In the genomic region with DNA sequence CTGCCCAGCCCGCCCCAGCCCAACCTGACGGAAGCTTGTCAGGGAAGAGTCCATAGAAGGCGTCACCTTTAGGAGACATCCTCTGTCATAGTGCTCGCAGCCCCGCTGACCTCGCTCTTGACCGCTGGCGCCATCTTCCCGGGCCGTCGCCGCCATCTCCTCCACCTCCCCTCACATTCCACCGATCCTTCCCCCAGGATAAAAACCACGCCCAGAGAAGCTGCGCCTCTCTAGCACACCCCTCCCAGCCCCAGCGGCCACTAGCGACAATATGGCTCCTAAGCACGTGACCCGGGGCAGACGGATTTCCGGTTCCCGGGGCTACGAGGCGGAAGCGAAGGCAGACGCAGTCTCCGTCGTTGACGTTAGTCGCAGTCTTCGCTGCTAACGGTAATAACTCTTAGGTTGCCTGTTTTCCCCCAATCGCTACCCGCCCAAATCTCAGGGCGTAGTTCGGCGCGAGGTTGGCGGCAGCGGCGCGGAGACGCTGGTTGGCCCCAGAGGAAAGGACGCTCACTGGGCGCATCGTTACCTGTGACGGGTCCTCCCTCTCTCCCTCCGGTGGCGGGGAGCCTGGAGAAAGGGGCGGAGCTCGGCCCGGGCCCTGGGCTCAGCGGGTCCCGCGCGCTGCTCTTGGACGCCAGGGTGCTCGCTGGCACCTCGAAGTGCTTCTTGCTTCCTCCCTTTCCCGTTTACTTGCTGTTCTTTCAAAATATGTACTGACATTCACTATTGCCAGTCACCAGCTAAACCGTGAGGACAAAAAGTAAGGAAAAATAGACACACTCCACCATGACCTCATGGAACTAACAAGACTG, we compare ENCODE assay signal across 1 cellular context.
TF ChIP-seq lines count a peak whose summit lies in the region.

A gene (minus strand): TSS at position 273 of the 818 bp plus-strand sequence. CDS start 117 bp downstream, at position 156.
A gene with protein sequence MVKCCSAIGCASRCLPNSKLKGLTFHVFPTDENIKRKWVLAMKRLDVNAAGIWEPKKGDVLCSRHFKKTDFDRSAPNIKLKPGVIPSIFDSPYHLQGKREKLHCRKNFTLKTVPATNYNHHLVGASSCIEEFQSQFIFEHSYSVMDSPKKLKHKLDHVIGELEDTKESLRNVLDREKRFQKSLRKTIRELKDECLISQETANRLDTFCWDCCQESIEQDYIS (plus strand): TSS at position 343 of the 818 bp plus-strand sequence. CDS start 980 bp downstream, outside the sequence.

TF ChIP-seq in K562, 482 proteins besides CTCF, POLR2A, EP300 and RAD21 (continued from another document and continues in another):
- TF ChIP-seq, protein P1, sequence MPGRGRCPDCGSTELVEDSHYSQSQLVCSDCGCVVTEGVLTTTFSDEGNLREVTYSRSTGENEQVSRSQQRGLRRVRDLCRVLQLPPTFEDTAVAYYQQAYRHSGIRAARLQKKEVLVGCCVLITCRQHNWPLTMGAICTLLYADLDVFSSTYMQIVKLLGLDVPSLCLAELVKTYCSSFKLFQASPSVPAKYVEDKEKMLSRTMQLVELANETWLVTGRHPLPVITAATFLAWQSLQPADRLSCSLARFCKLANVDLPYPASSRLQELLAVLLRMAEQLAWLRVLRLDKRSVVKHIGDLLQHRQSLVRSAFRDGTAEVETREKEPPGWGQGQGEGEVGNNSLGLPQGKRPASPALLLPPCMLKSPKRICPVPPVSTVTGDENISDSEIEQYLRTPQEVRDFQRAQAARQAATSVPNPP (IDR thresholded peaks at IDR 0.05; ENCODE audit: borderline replicate concordance, insufficient read depth, insufficient read length) = no peak
- TF ChIP-seq TAF15 (IDR thresholded peaks at IDR 0.05; ENCODE audit: low read depth, low read length) (0 out of 2 replicates have a peak, but pooled peaks have one; percentile 49), ZNF24 (IDR thresholded peaks at IDR 0.05) (peak; percentile 87), ZNF143 (CRISPR knock-in tag; IDR thresholded peaks at IDR 0.05) (no peak; the same call in 1 of the 2 replicates), ZNF707 (CRISPR knock-in tag; conservative IDR thresholded peaks at IDR 0.05) (no peak), ZNF780A (CRISPR knock-in tag; IDR thresholded peaks at IDR 0.05) (no peak), ZNF175 (CRISPR knock-in tag; IDR thresholded peaks at IDR 0.05; ENCODE audit: low read depth) (0 out of 2 replicates have a peak, but pooled peaks have one; percentile 14), RBM17 (IDR thresholded peaks at IDR 0.05; ENCODE audit: borderline replicate concordance, low read depth, low read length) (no peak), TAF9B (IDR thresholded peaks at IDR 0.05; ENCODE audit: partially characterized antibody) (peak; percentile 89), ZNF785 (CRISPR knock-in tag; IDR thresholded peaks at IDR 0.05) (no peak), POLR2H (tag; IDR thresholded peaks at IDR 0.05; ENCODE audit: low read depth) (peak; percentile 86), HDAC8 (tag; IDR thresholded peaks at IDR 0.05) (no peak), ARID1B (IDR thresholded peaks at IDR 0.05) (0 out of 2 replicates have a peak, but pooled peaks have one; percentile 30), BDP1 (IDR thresholded peaks at IDR 0.05; ENCODE audit: insufficient read depth, insufficient read length) (no peak), FOXP1 (CRISPR knock-in tag; IDR thresholded peaks at IDR 0.05) (peak; percentile 32; the same call in 1 of the 2 replicates), ZNF384 (IDR thresholded peaks at IDR 0.05; ENCODE audit: low read depth, low read length) (no peak), ZNF644 (tag; IDR thresholded peaks at IDR 0.05; ENCODE audit: low read depth) (no peak), CBX5 (IDR thresholded peaks at IDR 0.05; ENCODE audit: borderline replicate concordance, low read depth) (no peak), ZNF699 (CRISPR knock-in tag; IDR thresholded peaks at IDR 0.05; ENCODE audit: insufficient replicate concordance) (no peak), ZFP36 (IDR thresholded peaks at IDR 0.05; ENCODE audit: low read depth, low read length, partially characterized antibody) (no peak), PRMT5 (CRISPR knock-in tag; IDR thresholded peaks at IDR 0.05) (no peak), E2F3 (CRISPR knock-in tag; IDR thresholded peaks at IDR 0.05) (no peak), ELF1 (tag; IDR thresholded peaks at IDR 0.05) (peak; percentile 96), CCNT2 (IDR thresholded peaks at IDR 0.05; ENCODE audit: borderline replicate concordance, extremely low read depth, insufficient read length, low read depth, low read length) (peak; percentile 53), FOS (IDR thresholded peaks at IDR 0.05; ENCODE audit: extremely low read depth, insufficient read length) (no peak), HLTF (IDR thresholded peaks at IDR 0.05) (0 out of 2 replicates have a peak, but pooled peaks have one; percentile 48), LEF1 (IDR thresholded peaks at IDR 0.05) (peak; percentile 20; the same call in 1 of the 2 replicates), MAFG (tag; conservative IDR thresholded peaks at IDR 0.05) (no peak), TGIF2 (CRISPR knock-in tag; IDR thresholded peaks at IDR 0.05) (no peak), ZBED1 (IDR thresholded peaks at IDR 0.05) (no peak), RBM39 (optimal IDR thresholded peaks at IDR 0.05; ENCODE audit: low read depth, low read length) (peak; percentile 64), CBFA2T2 (conservative IDR thresholded peaks at IDR 0.05) (peak; percentile 83), SP1 (CRISPR knock-in tag; IDR thresholded peaks at IDR 0.05) (peak; percentile 88), CBFA2T3 (IDR thresholded peaks at IDR 0.05) (no peak)
- TF ChIP-seq, protein P2, sequence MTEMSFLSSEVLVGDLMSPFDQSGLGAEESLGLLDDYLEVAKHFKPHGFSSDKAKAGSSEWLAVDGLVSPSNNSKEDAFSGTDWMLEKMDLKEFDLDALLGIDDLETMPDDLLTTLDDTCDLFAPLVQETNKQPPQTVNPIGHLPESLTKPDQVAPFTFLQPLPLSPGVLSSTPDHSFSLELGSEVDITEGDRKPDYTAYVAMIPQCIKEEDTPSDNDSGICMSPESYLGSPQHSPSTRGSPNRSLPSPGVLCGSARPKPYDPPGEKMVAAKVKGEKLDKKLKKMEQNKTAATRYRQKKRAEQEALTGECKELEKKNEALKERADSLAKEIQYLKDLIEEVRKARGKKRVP (CRISPR knock-in tag; IDR thresholded peaks at IDR 0.05) = no peak
- TF ChIP-seq, protein P3, sequence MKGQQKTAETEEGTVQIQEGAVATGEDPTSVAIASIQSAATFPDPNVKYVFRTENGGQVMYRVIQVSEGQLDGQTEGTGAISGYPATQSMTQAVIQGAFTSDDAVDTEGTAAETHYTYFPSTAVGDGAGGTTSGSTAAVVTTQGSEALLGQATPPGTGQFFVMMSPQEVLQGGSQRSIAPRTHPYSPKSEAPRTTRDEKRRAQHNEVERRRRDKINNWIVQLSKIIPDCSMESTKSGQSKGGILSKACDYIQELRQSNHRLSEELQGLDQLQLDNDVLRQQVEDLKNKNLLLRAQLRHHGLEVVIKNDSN (CRISPR knock-in tag; IDR thresholded peaks at IDR 0.05) = peak; percentile 99
- TF ChIP-seq, protein P4, sequence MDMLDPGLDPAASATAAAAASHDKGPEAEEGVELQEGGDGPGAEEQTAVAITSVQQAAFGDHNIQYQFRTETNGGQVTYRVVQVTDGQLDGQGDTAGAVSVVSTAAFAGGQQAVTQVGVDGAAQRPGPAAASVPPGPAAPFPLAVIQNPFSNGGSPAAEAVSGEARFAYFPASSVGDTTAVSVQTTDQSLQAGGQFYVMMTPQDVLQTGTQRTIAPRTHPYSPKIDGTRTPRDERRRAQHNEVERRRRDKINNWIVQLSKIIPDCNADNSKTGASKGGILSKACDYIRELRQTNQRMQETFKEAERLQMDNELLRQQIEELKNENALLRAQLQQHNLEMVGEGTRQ (CRISPR knock-in tag; IDR thresholded peaks at IDR 0.05) = peak; percentile 98
- TF ChIP-seq, protein P5, sequence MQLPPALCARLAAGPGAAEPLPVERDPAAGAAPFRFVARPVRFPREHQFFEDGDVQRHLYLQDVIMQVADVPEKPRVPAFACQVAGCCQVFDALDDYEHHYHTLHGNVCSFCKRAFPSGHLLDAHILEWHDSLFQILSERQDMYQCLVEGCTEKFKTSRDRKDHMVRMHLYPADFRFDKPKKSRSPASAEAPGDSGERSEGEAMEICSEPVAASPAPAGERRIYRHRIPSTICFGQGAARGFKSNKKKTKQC (CRISPR knock-in tag; IDR thresholded peaks at IDR 0.05) = no peak; the same call in 1 of the 2 replicates
- TF ChIP-seq, protein P6, sequence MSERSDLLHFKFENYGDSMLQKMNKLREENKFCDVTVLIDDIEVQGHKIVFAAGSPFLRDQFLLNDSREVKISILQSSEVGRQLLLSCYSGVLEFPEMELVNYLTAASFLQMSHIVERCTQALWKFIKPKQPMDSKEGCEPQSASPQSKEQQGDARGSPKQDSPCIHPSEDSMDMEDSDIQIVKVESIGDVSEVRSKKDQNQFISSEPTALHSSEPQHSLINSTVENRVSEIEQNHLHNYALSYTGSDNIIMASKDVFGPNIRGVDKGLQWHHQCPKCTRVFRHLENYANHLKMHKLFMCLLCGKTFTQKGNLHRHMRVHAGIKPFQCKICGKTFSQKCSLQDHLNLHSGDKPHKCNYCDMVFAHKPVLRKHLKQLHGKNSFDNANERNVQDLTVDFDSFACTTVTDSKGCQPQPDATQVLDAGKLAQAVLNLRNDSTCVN (CRISPR knock-in tag; IDR thresholded peaks at IDR 0.05) = no peak
- TF ChIP-seq, protein P7, sequence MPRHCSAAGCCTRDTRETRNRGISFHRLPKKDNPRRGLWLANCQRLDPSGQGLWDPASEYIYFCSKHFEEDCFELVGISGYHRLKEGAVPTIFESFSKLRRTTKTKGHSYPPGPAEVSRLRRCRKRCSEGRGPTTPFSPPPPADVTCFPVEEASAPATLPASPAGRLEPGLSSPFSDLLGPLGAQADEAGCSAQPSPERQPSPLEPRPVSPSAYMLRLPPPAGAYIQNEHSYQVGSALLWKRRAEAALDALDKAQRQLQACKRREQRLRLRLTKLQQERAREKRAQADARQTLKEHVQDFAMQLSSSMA (CRISPR knock-in tag; IDR thresholded peaks at IDR 0.05) = no peak
- TF ChIP-seq, protein P8, sequence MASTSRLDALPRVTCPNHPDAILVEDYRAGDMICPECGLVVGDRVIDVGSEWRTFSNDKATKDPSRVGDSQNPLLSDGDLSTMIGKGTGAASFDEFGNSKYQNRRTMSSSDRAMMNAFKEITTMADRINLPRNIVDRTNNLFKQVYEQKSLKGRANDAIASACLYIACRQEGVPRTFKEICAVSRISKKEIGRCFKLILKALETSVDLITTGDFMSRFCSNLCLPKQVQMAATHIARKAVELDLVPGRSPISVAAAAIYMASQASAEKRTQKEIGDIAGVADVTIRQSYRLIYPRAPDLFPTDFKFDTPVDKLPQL (IDR thresholded peaks at IDR 0.05; ENCODE audit: extremely low read depth, insufficient read length) = no peak
- TF ChIP-seq, protein P9, sequence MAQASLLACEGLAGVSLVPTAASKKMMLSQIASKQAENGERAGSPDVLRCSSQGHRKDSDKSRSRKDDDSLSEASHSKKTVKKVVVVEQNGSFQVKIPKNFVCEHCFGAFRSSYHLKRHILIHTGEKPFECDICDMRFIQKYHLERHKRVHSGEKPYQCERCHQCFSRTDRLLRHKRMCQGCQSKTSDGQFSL (CRISPR knock-in tag; IDR thresholded peaks at IDR 0.05) = peak; percentile 81; the same call in 1 of the 2 replicates
- TF ChIP-seq, protein P9 (tag; IDR thresholded peaks at IDR 0.05) = no peak
- TF ChIP-seq, protein P10, sequence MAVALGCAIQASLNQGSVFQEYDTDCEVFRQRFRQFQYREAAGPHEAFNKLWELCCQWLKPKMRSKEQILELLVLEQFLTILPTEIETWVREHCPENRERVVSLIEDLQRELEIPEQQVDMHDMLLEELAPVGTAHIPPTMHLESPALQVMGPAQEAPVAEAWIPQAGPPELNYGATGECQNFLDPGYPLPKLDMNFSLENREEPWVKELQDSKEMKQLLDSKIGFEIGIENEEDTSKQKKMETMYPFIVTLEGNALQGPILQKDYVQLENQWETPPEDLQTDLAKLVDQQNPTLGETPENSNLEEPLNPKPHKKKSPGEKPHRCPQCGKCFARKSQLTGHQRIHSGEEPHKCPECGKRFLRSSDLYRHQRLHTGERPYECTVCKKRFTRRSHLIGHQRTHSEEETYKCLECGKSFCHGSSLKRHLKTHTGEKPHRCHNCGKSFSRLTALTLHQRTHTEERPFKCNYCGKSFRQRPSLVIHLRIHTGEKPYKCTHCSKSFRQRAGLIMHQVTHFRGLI (CRISPR knock-in tag; IDR thresholded peaks at IDR 0.05) = no peak
- TF ChIP-seq, protein P11, sequence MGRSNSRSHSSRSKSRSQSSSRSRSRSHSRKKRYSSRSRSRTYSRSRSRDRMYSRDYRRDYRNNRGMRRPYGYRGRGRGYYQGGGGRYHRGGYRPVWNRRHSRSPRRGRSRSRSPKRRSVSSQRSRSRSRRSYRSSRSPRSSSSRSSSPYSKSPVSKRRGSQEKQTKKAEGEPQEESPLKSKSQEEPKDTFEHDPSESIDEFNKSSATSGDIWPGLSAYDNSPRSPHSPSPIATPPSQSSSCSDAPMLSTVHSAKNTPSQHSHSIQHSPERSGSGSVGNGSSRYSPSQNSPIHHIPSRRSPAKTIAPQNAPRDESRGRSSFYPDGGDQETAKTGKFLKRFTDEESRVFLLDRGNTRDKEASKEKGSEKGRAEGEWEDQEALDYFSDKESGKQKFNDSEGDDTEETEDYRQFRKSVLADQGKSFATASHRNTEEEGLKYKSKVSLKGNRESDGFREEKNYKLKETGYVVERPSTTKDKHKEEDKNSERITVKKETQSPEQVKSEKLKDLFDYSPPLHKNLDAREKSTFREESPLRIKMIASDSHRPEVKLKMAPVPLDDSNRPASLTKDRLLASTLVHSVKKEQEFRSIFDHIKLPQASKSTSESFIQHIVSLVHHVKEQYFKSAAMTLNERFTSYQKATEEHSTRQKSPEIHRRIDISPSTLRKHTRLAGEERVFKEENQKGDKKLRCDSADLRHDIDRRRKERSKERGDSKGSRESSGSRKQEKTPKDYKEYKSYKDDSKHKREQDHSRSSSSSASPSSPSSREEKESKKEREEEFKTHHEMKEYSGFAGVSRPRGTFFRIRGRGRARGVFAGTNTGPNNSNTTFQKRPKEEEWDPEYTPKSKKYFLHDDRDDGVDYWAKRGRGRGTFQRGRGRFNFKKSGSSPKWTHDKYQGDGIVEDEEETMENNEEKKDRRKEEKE (IDR thresholded peaks at IDR 0.05; ENCODE audit: borderline replicate concordance in 1 of 2, control insufficient read depth in 1 of 2, low read depth in 2 of 2, low read length in 1 of 2) = no peak
- TF ChIP-seq, protein P12, sequence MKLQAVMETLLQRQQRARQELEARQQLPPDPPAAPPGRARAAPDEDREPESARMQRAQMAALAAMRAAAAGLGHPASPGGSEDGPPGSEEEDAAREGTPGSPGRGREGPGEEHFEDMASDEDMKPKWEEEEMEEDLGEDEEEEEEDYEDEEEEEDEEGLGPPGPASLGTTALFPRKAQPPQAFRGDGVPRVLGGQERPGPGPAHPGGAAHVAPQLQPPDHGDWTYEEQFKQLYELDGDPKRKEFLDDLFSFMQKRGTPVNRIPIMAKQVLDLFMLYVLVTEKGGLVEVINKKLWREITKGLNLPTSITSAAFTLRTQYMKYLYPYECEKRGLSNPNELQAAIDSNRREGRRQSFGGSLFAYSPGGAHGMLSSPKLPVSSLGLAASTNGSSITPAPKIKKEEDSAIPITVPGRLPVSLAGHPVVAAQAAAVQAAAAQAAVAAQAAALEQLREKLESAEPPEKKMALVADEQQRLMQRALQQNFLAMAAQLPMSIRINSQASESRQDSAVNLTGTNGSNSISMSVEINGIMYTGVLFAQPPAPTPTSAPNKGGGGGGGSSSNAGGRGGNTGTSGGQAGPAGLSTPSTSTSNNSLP (IDR thresholded peaks at IDR 0.05; ENCODE audit: borderline replicate concordance, low read depth, low read length) = no peak
